ENCODE assay signal across 30 cellular contexts in genomic region chrX:124938715-124939114, GRCh38. TPM values are rescaled to one million over a fixed set of nuclear protein-coding genes. Genes with fewer than 3 reads are reported as not detected.
"Had no signal": no experiment of that assay in that cellular context is flagged by ENCODE, and none has a peak within 500 bp of the region (broad histone marks: within the 10 kb centered on the region; RNA-seq: fewer than 3 reads in every experiment).

No MANE protein-coding gene starts in this region.

- H3K27ac ChIP-seq: esophagus squamous epithelium, heart right ventricle, ovary, psoas muscle, skin epidermis, spleen, thoracic aorta, tibial nerve, upper lobe of left lung had no signal

- H3K27me3 ChIP-seq: esophagus squamous epithelium, heart right ventricle, ovary, spleen, tibial nerve, upper lobe of left lung had no signal

- H3K4me3 ChIP-seq: esophagus squamous epithelium, heart right ventricle, lung, ovary, psoas muscle, skin epidermis, spleen, thoracic aorta, tibial nerve, upper lobe of left lung had no signal

- H3K9me3 ChIP-seq: esophagus squamous epithelium, heart right ventricle, ovary, psoas muscle, spleen, thoracic aorta, tibial nerve, upper lobe of left lung had no signal

- H3K36me3 ChIP-seq: esophagus squamous epithelium, heart right ventricle, ovary, spleen, thoracic aorta, tibial nerve, upper lobe of left lung had no signal

- DNase-seq: cortex of kidney; effector memory CD8-positive, alpha-beta T cell; erythroblast; esophagus squamous epithelium; foreskin melanocyte; glutamatergic neuron; heart right ventricle; hippocampal formation; islet precursor cell; kidney glomerular epithelial cell; left colon; left ventricle myocardium superior; natural killer cell; occipital lobe; ovary; posterior cingulate gyrus; psoas muscle; right cardiac atrium; spleen; stimulated activated CD4-positive, alpha-beta T cell treated with anti-CD3 and anti-CD28 coated beads, Interleukin-4, amount 100 ng/mL, for 4 hours; stimulated activated naive CD8-positive, alpha-beta T cell treated with anti-CD3 and anti-CD28 coated beads, Interleukin-15, Interleukin-2, amounts not matched to agents 100 U/mL and 50 U/mL, for 24 hours; upper lobe of left lung had no signal

- FAIRE-seq: endometrium, urothelium cell line had no signal

- ATAC-seq: effector memory CD8-positive, alpha-beta T cell; heart right ventricle; left colon; left ventricle myocardium superior; natural killer cell; psoas muscle; right cardiac atrium; stimulated activated memory B cell treated with anti-CD40 and anti-IgM and Interleukin-4, amounts not matched to agents 10 μg/mL and 1 μg/mL and 100 μg/mL, for 72 hours; stimulated activated naive CD8-positive, alpha-beta T cell treated with anti-CD3 and anti-CD28 coated beads, Interleukin-15, Interleukin-2, amounts not matched to agents 100 U/mL and 50 U/mL, for 24 hours had no signal

- H3K4me1 ChIP-seq: esophagus squamous epithelium, heart right ventricle, psoas muscle, spleen, tibial nerve, upper lobe of left lung had no signal

RNA-seq across cellular contexts. Expression of gene TENM1, which starts 24.9 kb away (rescaled TPM):
- total RNA-seq: dermis microvascular lymphatic vessel endothelial cell had no signal
